Comparison of ENCODE assay signal across 10 cellular contexts in genomic region chr5:82405618-82406199, GRCh38.
DNase-seq lines count a peak whose midpoint lies in the region; ATAC-seq and TF ChIP-seq lines count a peak whose summit lies in the region.
"Had no signal": no experiment of that assay in that cellular context is flagged by ENCODE, and none has a peak within 500 bp of the region (broad histone marks: within the 10 kb centered on the region; RNA-seq: fewer than 3 reads in every experiment).

No MANE protein-coding gene starts in this region.

- TF ChIP-seq CTCF in mucosa of descending colon (IDR thresholded peaks at IDR 0.05): no peak

- intact Hi-C loops in mucosa of descending colon (cut with DNase I, micrococcal nuclease): no loop called here

- H3K4me1 ChIP-seq in mucosa of descending colon (ENCODE audit: low read depth): no peaks in the 10 kb centered on the region
- H3K4me1 ChIP-seq: gastrocnemius medialis had no signal

- ATAC-seq in HG03460 (IDR thresholded peaks at IDR 0.05; ENCODE audit: unreplicated experiment): no peak
- no peak for ATAC-seq in mucosa of descending colon
- no peak for ATAC-seq in HG02870 (IDR thresholded peaks at IDR 0.05; ENCODE audit: unreplicated experiment)

- H3K4me3 ChIP-seq in mucosa of descending colon: no peak overlapping the region
- H3K4me3 ChIP-seq: gastrocnemius medialis had no signal

- peaks cover 4% of the 10 kb centered on the region for H3K9me3 ChIP-seq in mucosa of descending colon
- H3K9me3 ChIP-seq: gastrocnemius medialis, neutrophil had no signal

- DNase-seq in EH (ENCODE audit: low read depth): peak; percentile 99
- peak; percentile 92 for DNase-seq in NCI-H226
- peak; percentile 97 for DNase-seq in dedifferentiated amniotic fluid mesenchymal stem cell (ENCODE audit: extremely low spot score)
- peak; percentile 99 for DNase-seq in non-pigmented ciliary epithelial cell (ENCODE audit: low read depth)
- no peak for DNase-seq in NCI-H774 (lab: John Stamatoyannopoulos, UW)
- no peak for DNase-seq in mucosa of descending colon
- DNase-seq: gastrocnemius medialis had no signal

- no peaks in the 10 kb centered on the region for H3K36me3 ChIP-seq in mucosa of descending colon (ENCODE audit: low read depth)
- H3K36me3 ChIP-seq: gastrocnemius medialis, neutrophil had no signal

Comparison
In these comparisons a context has a peak if more than half of its experiments do, and no peak if none do; other contexts are left out.
1. DNase-seq: peak in EH (single experiment), NCI-H226 (single experiment), dedifferentiated amniotic fluid mesenchymal stem cell (single experiment) and non-pigmented ciliary epithelial cell (single experiment); none in NCI-H774 (single experiment) and mucosa of descending colon (0 of 3).